Comparison of ENCODE assay signal across 9 cellular contexts in genomic region chr19:54388001-54388802, GRCh38. TPM values are rescaled to one million over a fixed set of nuclear protein-coding genes. Genes with fewer than 3 reads are reported as not detected.
DNase-seq lines count a peak whose midpoint lies in the region; ATAC-seq and TF ChIP-seq lines count a peak whose summit lies in the region.
"Had no signal": no experiment of that assay in that cellular context is flagged by ENCODE, and none has a peak within 500 bp of the region (broad histone marks: within the 10 kb centered on the region; RNA-seq: fewer than 3 reads in every experiment).

No MANE protein-coding gene starts in this region.

- POLR2A ChIA-PET in OCI-LY7 (lab: Charles Lee) = interaction anchor here (0.6 to 0.7 kb wide), 2 partner anchors 12 to 31 kb away, joined by 3 read pairs; no protein-coding TSS in a partner anchor

- ATAC-seq in upper lobe of left lung (ENCODE audit: low FRiP score in 2 of 2) (peak; percentile 49 to 50), HG03520 (IDR thresholded peaks at IDR 0.05; ENCODE audit: unreplicated experiment) (no peak)

- in situ Hi-C loops in GM13976 (cut with MboI; ENCODE audit: low sequenced_read_pairs, unreplicated experiment) = no loop called here

- H3K9me3 ChIP-seq in OCI-LY7 (ENCODE audit: low read length) = no peaks in the 10 kb centered on the region
- H3K9me3 ChIP-seq in upper lobe of left lung = no peaks in the 10 kb centered on the region

- intact Hi-C loops in OCI-LY7 (cut with micrococcal nuclease; ENCODE audit: unreplicated experiment) = loop anchor here (1.0 kb wide), 1 partner anchor 64 kb away; no protein-coding TSS in a partner anchor

- H3K36me3 ChIP-seq in OCI-LY7 (ENCODE audit: insufficient read depth, low read length) (no peaks in the 10 kb centered on the region), upper lobe of left lung (no peaks in the 10 kb centered on the region)

- H3K4me1 ChIP-seq in OCI-LY7 (ENCODE audit: insufficient read depth, low read length, poor library complexity, severe bottlenecking) (peaks cover 33% of the 10 kb centered on the region), upper lobe of left lung (peaks cover 4 to 18% (median 9%) of the 10 kb centered on the region in 4 donors)

- no peak for TF ChIP-seq CTCF in GM13976 (IDR thresholded peaks at IDR 0.05; ENCODE audit: borderline replicate concordance, control extremely low read depth, extremely low read depth, insufficient read depth, missing control alignments)
- TF ChIP-seq CTCF in OCI-LY7 (conservative IDR thresholded peaks at IDR 0.05; ENCODE audit: low read length) = no peak
- no peak for TF ChIP-seq CTCF in upper lobe of left lung (IDR thresholded peaks at IDR 0.05)

- peak in 1 of 4 donors; percentile 35 for TF ChIP-seq POLR2A in upper lobe of left lung (IDR thresholded peaks at IDR 0.05)

- H3K27ac ChIP-seq in OCI-LY7 (ENCODE audit: low read depth, low read length, poor library complexity, severe bottlenecking) = no peak overlapping the region
- peak overlapping the region; percentile 42 to 73 (median 51) for H3K27ac ChIP-seq in upper lobe of left lung

- CTCF ChIA-PET in OCI-LY7 (lab: Charles Lee; ENCODE audit: unreplicated experiment) = no interaction called here

- no peak overlapping the region for H2AFZ ChIP-seq in OCI-LY7 (ENCODE audit: low read length)

- no peaks in the 10 kb centered on the region for H3K27me3 ChIP-seq in upper lobe of left lung

- TF ChIP-seq EP300 in upper lobe of left lung (IDR thresholded peaks at IDR 0.05) = no peak

- 4 to 5% methylated on average over 32 to 34 of the region's 34 CpGs for WGBS in upper lobe of left lung, 2 donors

- H4K20me1 ChIP-seq in OCI-LY7 (ENCODE audit: insufficient read depth, low read length) = peaks cover 14% of the 10 kb centered on the region; the same call in 1 of the 2 replicates

- H3K4me3 ChIP-seq in OCI-LY7 (ENCODE audit: low read depth, low read length, poor library complexity, severe bottlenecking) (peak overlapping the region; percentile 54), upper lobe of left lung (peak overlapping the region in 3 of 4 donors; percentile 23 to 42 (median 39))

- no peaks in the 10 kb centered on the region for H3K9me2 ChIP-seq in OCI-LY7 (ENCODE audit: insufficient read depth, low read length)

- no TSS peak for BruUV-seq in OCI-LY7 (replicated peaks; lab: Mats Ljungman, UMichigan)

- DNase-seq in GM13976 (ENCODE audit: low spot score) = peak; percentile 51
- peak; percentile 60 for DNase-seq in OCI-LY7 (ENCODE audit: low spot score)
- peak; percentile 36 for DNase-seq in activated naive CD4-positive, alpha-beta T cell treated with anti-CD3 and anti-CD28 coated beads, Interleukin-2, amount 50 U/mL, for 16 hours
- peak; percentile 46 for DNase-seq in medulla oblongata (ENCODE audit: extremely low spot score)
- peak in 1 of 2 donors; percentile 62 for DNase-seq in upper lobe of left lung
- DNase-seq in DMS114 treated with DMSO at 0.1 percent for 48 hours (lab: John Stamatoyannopoulos, UW; ENCODE audit: unreplicated experiment) = no peak
- DNase-seq in NCI-H1092 (lab: John Stamatoyannopoulos, UW) = no peak

- H3K4me2 ChIP-seq in OCI-LY7 (ENCODE audit: low read length) = peak overlapping the region; percentile 66

- H3K79me2 ChIP-seq in OCI-LY7 (ENCODE audit: insufficient read depth, low read depth, low read length) = no peaks in the 10 kb centered on the region

RNA-seq across cellular contexts. Expression of gene LAIR1, which starts 23.5 kb away (rescaled TPM):
- total RNA-seq in OCI-LY7 (2014; rRNA removed; shearing (Covaris generic)) = not detected in 2 replicates
- total RNA-seq in OCI-LY7 (2022) = 3.9 and 4.3 TPM in 2 replicates
- total RNA-seq in upper lobe of left lung = 100 to 1,000 TPM in 3 of 6 donors, 10 to 100 TPM in 3; 46.5 to 228 (median 111) TPM

RNA-seq across cellular contexts. Expression of gene TTYH1, which starts 27.1 kb away (rescaled TPM):
- total RNA-seq in OCI-LY7 (2014; rRNA removed; shearing (Covaris generic)) = not detected in 2 replicates
- total RNA-seq in OCI-LY7 (2022) (0.53 TPM in 1 of 2 replicates, not detected in the other), upper lobe of left lung (not detected)
- total RNA-seq: RPMI7951 had no signal

RNA-seq across cellular contexts. Expression of gene LILRA4, which starts 49.2 kb away (rescaled TPM):
- total RNA-seq in OCI-LY7 (2014; rRNA removed; shearing (Covaris generic)) = not detected in 2 replicates
- total RNA-seq in OCI-LY7 (2022) (not detected in 2 replicates), upper lobe of left lung (1 to 10 TPM in 3 of 6 donors, not detected in 3; 1.0 to 5.0 (median 1.7) TPM)
- total RNA-seq: RPMI7951 had no signal

Comparison
In these comparisons a context has a peak if more than half of its experiments do, and no peak if none do; other contexts are left out.
1. DNase-seq: peak in GM13976 (single experiment), OCI-LY7 (single experiment), activated naive CD4-positive, alpha-beta T cell treated with anti-CD3 and anti-CD28 coated beads, Interleukin-2, amount 50 U/mL, for 16 hours (single experiment) and medulla oblongata (single experiment); none in DMS114 treated with DMSO at 0.1 percent for 48 hours (single experiment) and NCI-H1092 (single experiment).
2. RNA of gene LAIR1, which starts 23.5 kb away (total RNA-seq): 46.5 to 228 TPM in upper lobe of left lung; 3.9 to 4.3 TPM in OCI-LY7; every median in the first group is over 4 times any median in the second.